ENCODE assay signal across 8 cellular contexts in genomic region chr19:3304871-3305423, GRCh38.
DNase-seq lines count a peak whose midpoint lies in the region; ATAC-seq, FAIRE-seq and TF ChIP-seq lines count a peak whose summit lies in the region.

No MANE protein-coding gene starts in this region.

- WGBS in pancreas, 2 donors, result 3% methylated on average over 22 of the region's 22 CpGs
- 8 to 10% methylated on average over 14 to 22 of the region's 22 CpGs for WGBS in tibial nerve, 2 donors

- no peaks in the 10 kb centered on the region for H3K36me3 Mint-ChIP-seq in Calu3 (ENCODE audit: insufficient read depth, unreplicated experiment)

- H3K27me3 ChIP-seq in pancreas (peaks cover 0 to 4% (median 0%) of the 10 kb centered on the region in 4 donors), tibial nerve (peaks cover 0 to 79% of the 10 kb centered on the region in 2 donors)

- no peaks in the 10 kb centered on the region for H3K4me1 ChIP-seq in pancreas
- H3K4me1 ChIP-seq in tibial nerve, result peaks cover 0 to 12% (median 0%) of the 10 kb centered on the region in 4 donors

- H3K27me3 Mint-ChIP-seq in Calu3 (ENCODE audit: unreplicated experiment), result peaks cover 28% of the 10 kb centered on the region

- CTCF ChIA-PET in Calu3 (lab: Charles Lee), result interaction anchor here (0.6 to 1.6 kb wide), 8 partner anchors 124 to 653 kb away, joined by 3 to 9 read pairs (median 4); no protein-coding TSS in a partner anchor

- ATAC-seq in pancreas, result peak; percentile 57 to 91 (median 80)
- ATAC-seq in HG03432 (IDR thresholded peaks at IDR 0.05; ENCODE audit: unreplicated experiment), result no peak

- TF ChIP-seq POLR2A in tibial nerve (IDR thresholded peaks at IDR 0.05), result no peak

- TF ChIP-seq EP300 in tibial nerve (IDR thresholded peaks at IDR 0.05), result peak in 1 of 2 donors; percentile 73

- FAIRE-seq in pancreas (lab: Jason Lieb, UNC), result no peak

- H3K9me3 ChIP-seq in pancreas (no peaks in the 10 kb centered on the region), tibial nerve (peaks cover 0 to 6% (median 0%) of the 10 kb centered on the region in 4 donors)

- no peak overlapping the region for H3K4me3 Mint-ChIP-seq in Calu3 (ENCODE audit: low read depth, unreplicated experiment)

- peak; percentile 74 for DNase-seq in Calu3
- peak; percentile 79 for DNase-seq in HuH-7.5 (ENCODE audit: low spot score)
- DNase-seq in RPMI8226, result peak; percentile 83
- DNase-seq in activated effector memory CD4-positive, alpha-beta T cell treated with anti-CD3 and anti-CD28 coated beads, Interleukin-2, amount 50 U/mL, for 16 hours, result peak; percentile 93
- peak; percentile 76 for DNase-seq in germinal center (ENCODE audit: low spot score)
- DNase-seq in pancreas, result peak in 5 of 6 donors; percentile 61 to 91 (median 80)
- peak; percentile 32 to 63 for DNase-seq in tibial nerve (ENCODE audit: low spot score in 2 of 2)

- H3K36me3 ChIP-seq in pancreas (no peaks in the 10 kb centered on the region), tibial nerve (no peaks in the 10 kb centered on the region)

- peak; percentile 67 for TF ChIP-seq CTCF in Calu3 (IDR thresholded peaks at IDR 0.05; ENCODE audit: unreplicated experiment)
- peak; percentile 74 to 91 (median 84) for TF ChIP-seq CTCF in pancreas (IDR thresholded peaks at IDR 0.05)
- TF ChIP-seq CTCF in tibial nerve (IDR thresholded peaks at IDR 0.05), result peak; percentile 84 to 91 (median 85)

- H3K4me1 Mint-ChIP-seq in Calu3 (ENCODE audit: low read depth, unreplicated experiment), result no peaks in the 10 kb centered on the region

- peaks cover 3% of the 10 kb centered on the region for H3K9me3 Mint-ChIP-seq in Calu3 (ENCODE audit: low read depth, unreplicated experiment)

- BruUV-seq in Calu3 (replicated peaks; lab: Mats Ljungman, UMichigan), result no TSS peak

- H3K27ac ChIP-seq in pancreas, result no peak overlapping the region
- no peak overlapping the region for H3K27ac ChIP-seq in tibial nerve

- intact Hi-C loops in Calu3 (cut with micrococcal nuclease; ENCODE audit: unreplicated experiment), result no loop called here
- intact Hi-C loops in pancreas (cut with DNase I), result no loop called here

- H3K27ac Mint-ChIP-seq in Calu3 (ENCODE audit: unreplicated experiment), result no peak overlapping the region

- H3K4me3 ChIP-seq in pancreas (no peak overlapping the region), tibial nerve (no peak overlapping the region)
